In genomic region chr7:130141161-130141857, GRCh38 we compare ENCODE assay signal across 1 cellular context.
A peak's percentile ranks its signal among the peaks of the same experiment; 100 is the strongest.
TF ChIP-seq lines count a peak whose summit lies in the region.

No MANE protein-coding gene starts in this region.

TF ChIP-seq in K562, 482 proteins besides CTCF, POLR2A, EP300 and RAD21 (continued from another document and continues in another):
- no peak for TF ChIP-seq PRDM10 (IDR thresholded peaks at IDR 0.05; ENCODE audit: partially characterized antibody)
- no peak for TF ChIP-seq TCF15 (CRISPR knock-in tag; IDR thresholded peaks at IDR 0.05)
- no peak for TF ChIP-seq ZNF449 (CRISPR knock-in tag; IDR thresholded peaks at IDR 0.05)
- TF ChIP-seq E2F3 (CRISPR knock-in tag; IDR thresholded peaks at IDR 0.05): no peak
- no peak for TF ChIP-seq ZBTB34 (CRISPR knock-in tag; IDR thresholded peaks at IDR 0.05)
- no peak for TF ChIP-seq ATF7 (IDR thresholded peaks at IDR 0.05)
- TF ChIP-seq ARID3B (CRISPR knock-in tag; IDR thresholded peaks at IDR 0.05; ENCODE audit: borderline replicate concordance): no peak
- TF ChIP-seq MBD1 (CRISPR knock-in tag; IDR thresholded peaks at IDR 0.05): no peak
- no peak for TF ChIP-seq ZMIZ1 (IDR thresholded peaks at IDR 0.05; ENCODE audit: low read depth in 2 of 2, low read length in 2 of 2)
- TF ChIP-seq E2F6 (IDR thresholded peaks at IDR 0.05; ENCODE audit: borderline replicate concordance in 1 of 2, extremely low read depth in 1 of 2, insufficient read depth in 1 of 2, insufficient read length in 1 of 2, low read depth in 1 of 2, low read length in 1 of 2, poor library complexity in 1 of 2, severe bottlenecking in 1 of 2): peak in 1 of 2 experiments; percentile 22
- TF ChIP-seq FOXJ3 (CRISPR knock-in tag; IDR thresholded peaks at IDR 0.05): no peak
- TF ChIP-seq TAF9B (IDR thresholded peaks at IDR 0.05; ENCODE audit: partially characterized antibody): no peak
- TF ChIP-seq PHF20 (IDR thresholded peaks at IDR 0.05; ENCODE audit: partially characterized antibody): no peak
- TF ChIP-seq CHD4 (IDR thresholded peaks at IDR 0.05; ENCODE audit: insufficient read depth, insufficient replicate concordance, low read depth, low read length, poor library complexity, severe bottlenecking): no peak
- no peak for TF ChIP-seq POLR3A (IDR thresholded peaks at IDR 0.05; ENCODE audit: borderline replicate concordance, extremely low read depth, insufficient read depth, insufficient read length)
- TF ChIP-seq EGR1 (conservative IDR thresholded peaks at IDR 0.05): peak; percentile 68
- no peak for TF ChIP-seq TCF7 (IDR thresholded peaks at IDR 0.05; ENCODE audit: borderline replicate concordance)
- TF ChIP-seq PTBP1 (IDR thresholded peaks at IDR 0.05; ENCODE audit: low read depth, low read length): no peak
- peak; percentile 60 to 94; a peak in 3 of 4 replicates for TF ChIP-seq TRIM24 (IDR thresholded peaks at IDR 0.05)
- TF ChIP-seq ZNF212 (CRISPR knock-in tag; IDR thresholded peaks at IDR 0.05): no peak
- TF ChIP-seq NEUROD1 (IDR thresholded peaks at IDR 0.05; ENCODE audit: borderline replicate concordance, low read depth, low read length, partially characterized antibody): peak; percentile 25
- TF ChIP-seq POLR2AphosphoS5 (IDR thresholded peaks at IDR 0.05; ENCODE audit: control insufficient read depth, insufficient read depth, low read depth, low read length): 0 out of 2 replicates have a peak, but pooled peaks have one; percentile 23
- TF ChIP-seq MXD1 (CRISPR knock-in tag; IDR thresholded peaks at IDR 0.05; ENCODE audit: borderline replicate concordance, poor library complexity, severe bottlenecking): no peak
- TF ChIP-seq RB1 (IDR thresholded peaks at IDR 0.05; ENCODE audit: low read depth): peak; percentile 46; the same call in 1 of the 2 replicates
- TF ChIP-seq ATF1 (CRISPR knock-in tag; IDR thresholded peaks at IDR 0.05): no peak
- TF ChIP-seq ATF1 (tag; IDR thresholded peaks at IDR 0.05): no peak
- TF ChIP-seq ZNF311 (CRISPR knock-in tag; IDR thresholded peaks at IDR 0.05): no peak
- TF ChIP-seq POU5F1 (IDR thresholded peaks at IDR 0.05; ENCODE audit: borderline replicate concordance, low read depth, low read length, partially characterized antibody): peak; percentile 32
- no peak for TF ChIP-seq BCL6 (CRISPR knock-in tag; IDR thresholded peaks at IDR 0.05)
- no peak for TF ChIP-seq ZNF280A (IDR thresholded peaks at IDR 0.05; ENCODE audit: low read depth, partially characterized antibody)
- TF ChIP-seq MYNN (IDR thresholded peaks at IDR 0.05): no peak
- no peak for TF ChIP-seq MYNN (CRISPR knock-in tag; IDR thresholded peaks at IDR 0.05)
- TF ChIP-seq NFE2L1 (tag; IDR thresholded peaks at IDR 0.05; ENCODE audit: borderline replicate concordance, low read depth): no peak
- no peak for TF ChIP-seq ZNF398 (CRISPR knock-in tag; IDR thresholded peaks at IDR 0.05)
- no peak for TF ChIP-seq CAMTA2 (CRISPR knock-in tag; conservative IDR thresholded peaks at IDR 0.05)
- no peak for TF ChIP-seq THRB (CRISPR knock-in tag; conservative IDR thresholded peaks at IDR 0.05)
- peak in 1 of 2 experiments; percentile 87; a peak in 2 of 4 replicates for TF ChIP-seq TEAD1 (CRISPR knock-in tag; IDR thresholded peaks at IDR 0.05)
- TF ChIP-seq HOXB6 (CRISPR knock-in tag; IDR thresholded peaks at IDR 0.05; ENCODE audit: borderline replicate concordance): no peak
- no peak for TF ChIP-seq ESRRA (IDR thresholded peaks at IDR 0.05; ENCODE audit: borderline replicate concordance, low read depth)
- no peak for TF ChIP-seq SMC3 (conservative IDR thresholded peaks at IDR 0.05; ENCODE audit: insufficient read depth, low read depth, low read length)
